Comparison of ENCODE assay signal across 15 cellular contexts in genomic region chr16:2216330-2216729, GRCh38. TPM values are rescaled to one million over a fixed set of nuclear protein-coding genes. Genes with fewer than 3 reads are reported as not detected.
DNase-seq lines count a peak whose midpoint lies in the region; ATAC-seq, FAIRE-seq and TF ChIP-seq lines count a peak whose summit lies in the region.
"Had no signal": no experiment of that assay in that cellular context is flagged by ENCODE, and none has a peak within 500 bp of the region (broad histone marks: within the 10 kb centered on the region; RNA-seq: fewer than 3 reads in every experiment).

No MANE protein-coding gene starts in this region.

- H3K27me3 Mint-ChIP-seq in stimulated activated naive CD8-positive, alpha-beta T cell treated with anti-CD3 and anti-CD28 coated beads, Interleukin-15, Interleukin-2, amounts not matched to agents 100 ng/mL and 50 ng/mL, for 24 hours: no peaks in the 10 kb centered on the region

- H4K20me1 ChIP-seq in hepatocyte (ENCODE audit: insufficient read depth, poor library complexity, severe bottlenecking): peaks cover 8% of the 10 kb centered on the region
- H4K20me1 ChIP-seq in MM.1S (ENCODE audit: insufficient read depth, low read length): no peaks in the 10 kb centered on the region

- no peaks in the 10 kb centered on the region for H3K27me3 ChIP-seq in hepatocyte
- H3K27me3 ChIP-seq in MM.1S (replicated peaks; ENCODE audit: insufficient read depth, low read length): no peaks in the 10 kb centered on the region

- H3K27ac Mint-ChIP-seq in stimulated activated naive CD8-positive, alpha-beta T cell treated with anti-CD3 and anti-CD28 coated beads, Interleukin-15, Interleukin-2, amounts not matched to agents 100 ng/mL and 50 ng/mL, for 24 hours: peak overlapping the region; percentile 52

- H3K79me2 ChIP-seq in hepatocyte (peaks cover 18% of the 10 kb centered on the region), MM.1S (ENCODE audit: low read length) (peaks cover 17% of the 10 kb centered on the region)

- H3K9me3 ChIP-seq in hepatocyte (ENCODE audit: low read depth): no peaks in the 10 kb centered on the region
- H3K9me3 ChIP-seq in MM.1S (replicated peaks; ENCODE audit: insufficient read depth, low read length): no peaks in the 10 kb centered on the region
- H3K9me3 ChIP-seq: SK-N-SH had no signal

- H3K36me3 Mint-ChIP-seq in stimulated activated naive CD8-positive, alpha-beta T cell treated with anti-CD3 and anti-CD28 coated beads, Interleukin-15, Interleukin-2, amounts not matched to agents 100 ng/mL and 50 ng/mL, for 24 hours (ENCODE audit: low read depth): peaks cover 21% of the 10 kb centered on the region

- H3K9me2 ChIP-seq in hepatocyte (replicated peaks; ENCODE audit: insufficient read depth) (no peaks in the 10 kb centered on the region), MM.1S (replicated peaks; ENCODE audit: insufficient read depth, low read length) (no peaks in the 10 kb centered on the region)
- H3K9me2 ChIP-seq: SK-N-SH had no signal

- no peak overlapping the region for H3K9ac ChIP-seq in MM.1S (ENCODE audit: low read length)
- H3K9ac ChIP-seq: SK-N-SH had no signal

- no peaks in the 10 kb centered on the region for H3K9me3 Mint-ChIP-seq in stimulated activated naive CD8-positive, alpha-beta T cell treated with anti-CD3 and anti-CD28 coated beads, Interleukin-15, Interleukin-2, amounts not matched to agents 100 ng/mL and 50 ng/mL, for 24 hours

- H3K4me3 Mint-ChIP-seq in stimulated activated naive CD8-positive, alpha-beta T cell treated with anti-CD3 and anti-CD28 coated beads, Interleukin-15, Interleukin-2, amounts not matched to agents 100 ng/mL and 50 ng/mL, for 24 hours: peak overlapping the region; percentile 94

- H3K27ac ChIP-seq in VCaP (peak overlapping the region; percentile 83), hepatocyte (peak overlapping the region; percentile 92), MM.1S (ENCODE audit: low read length) (no peak overlapping the region)

- no peak for DNase-seq in stimulated activated naive CD8-positive, alpha-beta T cell treated with anti-CD3 and anti-CD28 coated beads, Interleukin-15, Interleukin-2, amounts not matched to agents 100 U/mL and 50 U/mL, for 24 hours
- DNase-seq in hepatocyte (ENCODE audit: low spot score) (no peak), MM.1S (no peak), D721Med (ENCODE audit: insufficient read length, low spot score) (no peak)
- DNase-seq: activated CD4-positive, alpha-beta T cell treated with anti-CD3 and anti-CD28 coated beads for 4 hours; foreskin melanocyte; left cardiac atrium; NCI-H187; NCI-H526 treated with DMSO at 0.1 percent for 48 hours; SK-N-SH had no signal

- WGBS in hepatocyte (ENCODE audit: low lambda C conversion rate, missing lambda C conversion rate): 91% methylated on average over 4 of the region's 4 CpGs

- H3K4me3 ChIP-seq in hepatocyte: no peak overlapping the region
- H3K4me3 ChIP-seq in MM.1S (ENCODE audit: low read length): no peak overlapping the region

- TF ChIP-seq CTCF in VCaP (conservative IDR thresholded peaks at IDR 0.05): no peak
- TF ChIP-seq CTCF in hepatocyte (IDR thresholded peaks at IDR 0.05; ENCODE audit: poor library complexity): no peak
- TF ChIP-seq CTCF in MM.1S (IDR thresholded peaks at IDR 0.05; ENCODE audit: low read length): no peak
- TF ChIP-seq CTCF in D721Med (IDR thresholded peaks at IDR 0.05; ENCODE audit: insufficient read depth, missing control alignments): no peak

- H3K36me3 ChIP-seq in hepatocyte (replicated peaks; ENCODE audit: insufficient read depth, low read depth): no peaks in the 10 kb centered on the region
- no peaks in the 10 kb centered on the region for H3K36me3 ChIP-seq in MM.1S (replicated peaks; ENCODE audit: insufficient read depth, low read length)

- no peak for FAIRE-seq in D721Med (lab: Jason Lieb, UNC)
- FAIRE-seq: HTR-8/SVneo had no signal

- no peak overlapping the region for H2AFZ ChIP-seq in hepatocyte
- H2AFZ ChIP-seq in MM.1S (ENCODE audit: low read length): no peak overlapping the region

- H3K4me1 ChIP-seq in hepatocyte (ENCODE audit: insufficient read depth): peaks cover 8% of the 10 kb centered on the region
- peaks cover 7% of the 10 kb centered on the region for H3K4me1 ChIP-seq in MM.1S (ENCODE audit: low read length)

- no peaks in the 10 kb centered on the region; the same call in 1 of the 2 replicates for H3F3A ChIP-seq in MM.1S (ENCODE audit: insufficient read depth, low read length)

- peaks cover 24% of the 10 kb centered on the region for H3K4me1 Mint-ChIP-seq in stimulated activated naive CD8-positive, alpha-beta T cell treated with anti-CD3 and anti-CD28 coated beads, Interleukin-15, Interleukin-2, amounts not matched to agents 100 ng/mL and 50 ng/mL, for 24 hours (ENCODE audit: low read depth)

- H3K4me2 ChIP-seq in hepatocyte (peak overlapping the region; percentile 88), MM.1S (ENCODE audit: low read depth, low read length) (no peak overlapping the region)
- H3K4me2 ChIP-seq: SK-N-SH had no signal

- ATAC-seq in stimulated activated naive CD8-positive, alpha-beta T cell treated with anti-CD3 and anti-CD28 coated beads, Interleukin-15, Interleukin-2, amounts not matched to agents 100 U/mL and 50 U/mL, for 24 hours: no peak
- ATAC-seq in HG02973 (IDR thresholded peaks at IDR 0.05; ENCODE audit: unreplicated experiment): no peak
- ATAC-seq in GM18909 (IDR thresholded peaks at IDR 0.05; ENCODE audit: poor library complexity, unreplicated experiment): no peak
- ATAC-seq: left cardiac atrium had no signal

RNA-seq across cellular contexts. Expression of gene PGP, which starts 1.7 kb away (rescaled TPM):
- total RNA-seq in hepatocyte: 20.6 and 24.8 TPM in 2 replicates
- polyA plus RNA-seq in hepatocyte: 34.2 and 38.0 TPM in 2 replicates

RNA-seq across cellular contexts. Expression of gene BRICD5, which starts 5.7 kb away (rescaled TPM):
- 3.3 and 9.9 TPM in 2 replicates for total RNA-seq in hepatocyte
- polyA plus RNA-seq in hepatocyte: 6.2 and 14.8 TPM in 2 replicates

RNA-seq across cellular contexts. Expression of gene E4F1, which starts 7.1 kb away (rescaled TPM):
- 18.1 and 19.7 TPM in 2 replicates for total RNA-seq in hepatocyte
- polyA plus RNA-seq in hepatocyte: 15.5 and 28.4 TPM in 2 replicates

RNA-seq across cellular contexts. Expression of gene MLST8, which starts 11.1 kb away (rescaled TPM):
- 28.3 and 52.4 TPM in 2 replicates for total RNA-seq in hepatocyte
- 87.3 and 88.3 TPM in 2 replicates for polyA plus RNA-seq in hepatocyte

RNA-seq across cellular contexts. Expression of gene DNASE1L2, which starts 19.9 kb away (rescaled TPM):
- total RNA-seq in hepatocyte: 0.23 and 0.64 TPM in 2 replicates
- polyA plus RNA-seq in hepatocyte: 0.27 and 0.80 TPM in 2 replicates
